ENCODE assay signal across 22 cellular contexts in genomic region chr4:14812101-14812500, GRCh38.
"Had no signal": no experiment of that assay in that cellular context is flagged by ENCODE, and none has a peak within 500 bp of the region (broad histone marks: within the 10 kb centered on the region; RNA-seq: fewer than 3 reads in every experiment).

No MANE protein-coding gene starts in this region.

- H2AFZ ChIP-seq: hepatocyte had no signal

- H3K79me2 ChIP-seq: hepatocyte had no signal

- H3K4me2 ChIP-seq: hepatocyte had no signal

- DNase-seq: effector CD8-positive, alpha-beta T cell; effector memory CD8-positive, alpha-beta T cell; endodermal cell; erythroblast; esophagus squamous epithelium; heart left ventricle; hypothalamus; immature natural killer cell; islet precursor cell; kidney; kidney glomerular epithelial cell; left colon; left ventricle myocardium inferior; lower lobe of right lung; mesenchymal stem cell; midbrain; naive thymus-derived CD4-positive, alpha-beta T cell had no signal

- H3K9me3 ChIP-seq: esophagus squamous epithelium, gastroesophageal sphincter, heart left ventricle, left ventricle myocardium inferior, lower lobe of right lung had no signal

- H3K4me1 ChIP-seq: foreskin keratinocyte, lower lobe of right lung had no signal

- H3K27ac ChIP-seq: coronary artery, epithelial cell of prostate, esophagus squamous epithelium, foreskin keratinocyte, gastroesophageal sphincter, heart left ventricle, hepatocyte, left ventricle myocardium inferior, lower lobe of right lung had no signal

- H3K27me3 ChIP-seq: esophagus squamous epithelium, foreskin keratinocyte, gastroesophageal sphincter, heart left ventricle, hepatocyte had no signal

- H3K36me3 ChIP-seq: esophagus squamous epithelium, gastroesophageal sphincter, heart left ventricle, left ventricle myocardium inferior, lower lobe of right lung had no signal

- H3K4me3 ChIP-seq: coronary artery, esophagus squamous epithelium, gastroesophageal sphincter, heart left ventricle, hepatocyte, left ventricle myocardium inferior, lower lobe of right lung had no signal
